In the genomic region with DNA sequence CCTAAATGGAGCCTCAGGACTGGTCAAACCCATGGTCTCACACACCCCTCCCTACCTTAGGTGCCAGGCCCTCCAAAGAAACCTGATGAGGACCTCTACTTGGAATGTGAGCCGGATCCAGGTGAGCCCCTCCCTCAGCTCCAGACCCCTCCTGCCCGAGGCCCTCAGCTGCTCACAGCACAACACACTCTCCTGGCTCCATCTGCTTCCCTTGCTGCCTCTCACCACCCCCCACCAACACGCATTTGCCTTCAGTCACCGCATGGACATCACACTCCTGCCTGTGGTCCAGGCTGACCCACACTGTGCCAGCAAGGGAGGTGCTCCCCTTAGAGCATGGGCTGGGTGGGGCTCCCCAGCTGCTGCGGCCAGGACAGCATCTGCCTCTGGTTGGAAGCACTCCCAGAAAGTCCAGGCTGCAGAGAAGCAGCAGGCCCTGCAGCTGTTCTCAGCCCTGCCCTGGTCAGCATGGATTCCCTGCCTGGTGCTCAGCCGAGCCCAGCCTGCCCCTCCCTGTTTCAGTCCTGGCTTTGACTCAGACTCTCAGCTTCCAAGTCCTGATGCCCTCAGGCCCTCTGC, we compare ENCODE assay signal across 8 cellular contexts. TPM values are rescaled to one million over a fixed set of nuclear protein-coding genes. Genes with fewer than 3 reads are reported as not detected.
DNase-seq lines count a peak whose midpoint lies in the region; ATAC-seq and TF ChIP-seq lines count a peak whose summit lies in the region.

No MANE protein-coding gene starts in this region.

- DNase-seq in AG04449 (ENCODE audit: low read depth, low spot score) = peak; percentile 42
- DNase-seq in NCI-H1092 treated with DMSO at 0.1 percent for 48 hours (lab: John Stamatoyannopoulos, UW) = peak; percentile 78
- DNase-seq in lung (ENCODE audit: low spot score) = peak; percentile 63
- DNase-seq in ureter (ENCODE audit: low spot score) = peak; percentile 86
- no peak for DNase-seq in activated CD4-positive, alpha-beta T cell treated with anti-CD3 and anti-CD28 coated beads for 36 hours

- ATAC-seq in lung (ENCODE audit: insufficient read depth, low FRiP score) = peak; percentile 9
- ATAC-seq in GM19328 (IDR thresholded peaks at IDR 0.05; ENCODE audit: unreplicated experiment) = no peak
- ATAC-seq in GM18498 (IDR thresholded peaks at IDR 0.05; ENCODE audit: unreplicated experiment) = no peak
- no peak for ATAC-seq in activated CD4-positive, alpha-beta T cell treated with anti-CD3 and anti-CD28 coated beads for 36 hours

- H3K4me1 Mint-ChIP-seq in activated CD4-positive, alpha-beta T cell treated with anti-CD3 and anti-CD28 coated beads for 36 hours = peaks cover 14% of the 10 kb centered on the region

- no peaks in the 10 kb centered on the region for H3K9me3 Mint-ChIP-seq in activated CD4-positive, alpha-beta T cell treated with anti-CD3 and anti-CD28 coated beads for 36 hours (ENCODE audit: low read depth)

- no peak overlapping the region for H3K4me3 Mint-ChIP-seq in activated CD4-positive, alpha-beta T cell treated with anti-CD3 and anti-CD28 coated beads for 36 hours

- H3K4me3 ChIP-seq in AG04449 (ENCODE audit: low read depth, low read length) (no peak overlapping the region), lung (no peak overlapping the region)

- H3K27me3 Mint-ChIP-seq in activated CD4-positive, alpha-beta T cell treated with anti-CD3 and anti-CD28 coated beads for 36 hours = no peaks in the 10 kb centered on the region

- H3K4me1 ChIP-seq in lung (ENCODE audit: control insufficient read depth in 2 of 2, insufficient read depth in 2 of 2, low read length in 2 of 2) = peaks cover 7 to 23% of the 10 kb centered on the region in 2 donors

- H3K27ac ChIP-seq in cingulate gyrus (ENCODE audit: low read depth, low read length) (peak overlapping the region; percentile 98), lung (ENCODE audit: low read depth in 1 of 2, low read length in 1 of 2) (peak overlapping the region; percentile 15 to 68)

- intact Hi-C loops in activated CD4-positive, alpha-beta T cell treated with anti-CD3 and anti-CD28 coated beads for 36 hours (cut with DNase I, micrococcal nuclease) = no loop called here

- H3K27ac Mint-ChIP-seq in activated CD4-positive, alpha-beta T cell treated with anti-CD3 and anti-CD28 coated beads for 36 hours = no peak overlapping the region

- CTCF ChIA-PET in AG04449 (lab: Yijun Ruan, JAX) = interaction anchor here (1.1 to 34.9 kb wide), 3 partner anchors 10 to 114 kb away, joined by 3 to 922 read pairs (median 23); a partner anchor contains a TSS
- CTCF ChIA-PET in activated CD4-positive, alpha-beta T cell treated with anti-CD3 and anti-CD28 coated beads for 36 hours (lab: Charles Lee) = no interaction called here

- H3K36me3 ChIP-seq in lung (ENCODE audit: control insufficient read depth in 2 of 2, insufficient read depth in 2 of 2, low read length in 2 of 2) = no peaks in the 10 kb centered on the region

- H3K27me3 ChIP-seq in lung (ENCODE audit: control insufficient read depth, insufficient read depth) = no peaks in the 10 kb centered on the region

- 61 to 79% methylated on average over 6 of the region's 6 CpGs for whole genome bisulfite sequencing in lung, 2 donors

- H3K9me3 ChIP-seq in lung (ENCODE audit: control insufficient read depth in 2 of 2, insufficient read depth in 1 of 2, low read length in 1 of 2) = no peaks in the 10 kb centered on the region

- POLR2A ChIA-PET in AG04449 (lab: Yijun Ruan, JAX) = interaction anchor here (0.7 to 5.6 kb wide), 9 partner anchors 11 to 117 kb away, joined by 3 to 47 read pairs (median 3); a partner anchor contains a TSS
- POLR2A ChIA-PET in activated CD4-positive, alpha-beta T cell treated with anti-CD3 and anti-CD28 coated beads for 36 hours (lab: Charles Lee) = no interaction called here

- H3K36me3 Mint-ChIP-seq in activated CD4-positive, alpha-beta T cell treated with anti-CD3 and anti-CD28 coated beads for 36 hours (ENCODE audit: low read depth) = no peaks in the 10 kb centered on the region

- TF ChIP-seq CTCF in AG04449 (IDR thresholded peaks at IDR 0.05; ENCODE audit: insufficient read depth, low read length, missing control alignments) = no peak
- TF ChIP-seq CTCF in lung (IDR thresholded peaks at IDR 0.05; ENCODE audit: control extremely low read depth, extremely low read depth) = no peak

RNA-seq across cellular contexts. Expression of a gene that starts 15.1 kb away (rescaled TPM):
- total RNA-seq in lung = under 1 TPM; 0.37 to 0.74 TPM
- under 1 TPM; 0.14 to 0.69 TPM for polyA plus RNA-seq in lung
- 0.75 TPM for total RNA-seq in ureter
- 1 to 10 TPM; 1.7 to 2.2 TPM for total RNA-seq in activated CD4-positive, alpha-beta T cell treated with anti-CD3 and anti-CD28 coated beads for 36 hours

RNA-seq across cellular contexts. Expression of a gene that starts 23.4 kb away (rescaled TPM):
- total RNA-seq in lung (100 to 1,000 TPM in 1 of 2 donors, 10 to 100 TPM in 1; 53.2 to 393 TPM), ureter (298 TPM)
- polyA plus RNA-seq in lung = 100 to 1,000 TPM; 387 to 415 TPM
- total RNA-seq in activated CD4-positive, alpha-beta T cell treated with anti-CD3 and anti-CD28 coated beads for 36 hours = 10 to 100 TPM; 28.3 to 45.6 TPM
